Comparison of ENCODE assay signal across 10 cellular contexts in genomic region chr7:150373049-150373801, GRCh38. TPM values are rescaled to one million over a fixed set of nuclear protein-coding genes. Genes with fewer than 3 reads are reported as not detected.
A peak's percentile ranks its signal among the peaks of the same experiment; 100 is the strongest.
DNase-seq lines count a peak whose midpoint lies in the region; ATAC-seq and FAIRE-seq lines count a peak whose summit lies in the region.
"Had no signal": no experiment of that assay in that cellular context is flagged by ENCODE, and none has a peak within 500 bp of the region (broad histone marks: within the 10 kb centered on the region; RNA-seq: fewer than 3 reads in every experiment).

No MANE protein-coding gene starts in this region.

- H3K9me3 Mint-ChIP-seq in activated T-cell treated with anti-CD3 and anti-CD28 coated beads, Interleukin-2, amount 50 U/mL, for 24 hours = no peaks in the 10 kb centered on the region
- no peaks in the 10 kb centered on the region for H3K9me3 Mint-ChIP-seq in activated T-cell treated with anti-CD3 and anti-CD28 coated beads, Interleukin-2, amount 50 U/mL, for 72 hours
- no peaks in the 10 kb centered on the region for H3K9me3 Mint-ChIP-seq in stimulated activated naive B cell treated with anti-CD40 and anti-IgM and Interleukin-4, amounts not matched to agents 10 μg/mL and 1 μg/mL and 100 μg/mL, for 72 hours

- ATAC-seq in activated T-cell treated with anti-CD3 and anti-CD28 coated beads, Interleukin-2, amount 50 U/mL, for 72 hours (replicated peaks in 1 of 2) = no peak
- no peak for ATAC-seq in right cardiac atrium
- ATAC-seq in stimulated activated naive B cell treated with anti-CD40 and anti-IgM and Interleukin-4, amounts not matched to agents 10 μg/mL and 1 μg/mL and 100 μg/mL, for 72 hours (replicated peaks) = no peak
- no peak for ATAC-seq in GM18519 (IDR thresholded peaks at IDR 0.05; ENCODE audit: low FRiP score, unreplicated experiment)
- ATAC-seq in HG03159 (IDR thresholded peaks at IDR 0.05; ENCODE audit: unreplicated experiment) = no peak

- intact Hi-C loops in right cardiac atrium (cut with DNase I) = no loop called here

- H3K27me3 ChIP-seq in right cardiac atrium (ENCODE audit: control insufficient read depth, insufficient read depth) = no peaks in the 10 kb centered on the region

- no peak overlapping the region for H3K4me3 Mint-ChIP-seq in activated T-cell treated with anti-CD3 and anti-CD28 coated beads, Interleukin-2, amount 50 U/mL, for 24 hours
- H3K4me3 Mint-ChIP-seq in activated T-cell treated with anti-CD3 and anti-CD28 coated beads, Interleukin-2, amount 50 U/mL, for 72 hours = no peak overlapping the region
- peak overlapping the region; percentile 69 to 85 for H3K4me3 Mint-ChIP-seq in stimulated activated naive B cell treated with anti-CD40 and anti-IgM and Interleukin-4, amounts not matched to agents 10 μg/mL and 1 μg/mL and 100 μg/mL, for 72 hours

- no peaks in the 10 kb centered on the region for H3K27me3 Mint-ChIP-seq in activated T-cell treated with anti-CD3 and anti-CD28 coated beads, Interleukin-2, amount 50 U/mL, for 24 hours
- no peaks in the 10 kb centered on the region for H3K27me3 Mint-ChIP-seq in activated T-cell treated with anti-CD3 and anti-CD28 coated beads, Interleukin-2, amount 50 U/mL, for 72 hours (ENCODE audit: low read depth)
- no peaks in the 10 kb centered on the region for H3K27me3 Mint-ChIP-seq in stimulated activated naive B cell treated with anti-CD40 and anti-IgM and Interleukin-4, amounts not matched to agents 10 μg/mL and 1 μg/mL and 100 μg/mL, for 72 hours

- H3K36me3 Mint-ChIP-seq in activated T-cell treated with anti-CD3 and anti-CD28 coated beads, Interleukin-2, amount 50 U/mL, for 24 hours (ENCODE audit: low read depth) = peaks cover 50% of the 10 kb centered on the region
- H3K36me3 Mint-ChIP-seq in activated T-cell treated with anti-CD3 and anti-CD28 coated beads, Interleukin-2, amount 50 U/mL, for 72 hours (ENCODE audit: insufficient read depth in 2 of 2) = no peaks in the 10 kb centered on the region
- H3K36me3 Mint-ChIP-seq in stimulated activated naive B cell treated with anti-CD40 and anti-IgM and Interleukin-4, amounts not matched to agents 10 μg/mL and 1 μg/mL and 100 μg/mL, for 72 hours = peaks cover 53 to 61% of the 10 kb centered on the region in 2 donors

- FAIRE-seq in HTR-8/SVneo (lab: Jason Lieb, UNC) = no peak
- FAIRE-seq: GM12892 had no signal

- peaks cover 61% of the 10 kb centered on the region for H3K4me1 Mint-ChIP-seq in activated T-cell treated with anti-CD3 and anti-CD28 coated beads, Interleukin-2, amount 50 U/mL, for 24 hours (ENCODE audit: low read depth)
- H3K4me1 Mint-ChIP-seq in activated T-cell treated with anti-CD3 and anti-CD28 coated beads, Interleukin-2, amount 50 U/mL, for 72 hours (ENCODE audit: low read depth) = peaks cover 59% of the 10 kb centered on the region
- H3K4me1 Mint-ChIP-seq in stimulated activated naive B cell treated with anti-CD40 and anti-IgM and Interleukin-4, amounts not matched to agents 10 μg/mL and 1 μg/mL and 100 μg/mL, for 72 hours = peaks cover 57 to 76% of the 10 kb centered on the region in 2 donors

- DNase-seq in activated T-cell treated with anti-CD3 and anti-CD28 coated beads, Interleukin-2, amount 50 U/mL, for 24 hours = no peak
- DNase-seq in activated T-cell treated with anti-CD3 and anti-CD28 coated beads, Interleukin-2, amount 50 U/mL, for 72 hours = no peak
- DNase-seq in RPMI8226 = peak; percentile 95
- peak in 1 of 3 donors; percentile 48 for DNase-seq in right cardiac atrium
- no peak for DNase-seq in stimulated activated naive B cell treated with anti-CD40 and anti-IgM and Interleukin-4, amounts not matched to agents 10 μg/mL and 1 μg/mL and 100 μg/mL, for 72 hours
- no peak for DNase-seq in HTR-8/SVneo (ENCODE audit: insufficient read length, low spot score)
- DNase-seq: anterior cingulate cortex had no signal

- H3K4me1 ChIP-seq in right cardiac atrium (ENCODE audit: control insufficient read depth, insufficient read depth, low read length) = peaks cover 7% of the 10 kb centered on the region

- H3K4me3 ChIP-seq in right cardiac atrium (ENCODE audit: low read length) = no peak overlapping the region

- peak overlapping the region; percentile 14 for H3K27ac ChIP-seq in right cardiac atrium (ENCODE audit: low read length)

- no peaks in the 10 kb centered on the region for H3K9me3 ChIP-seq in right cardiac atrium (ENCODE audit: control insufficient read depth, low read length)

- WGBS in right cardiac atrium = 70% methylated on average over 21 of the region's 21 CpGs

- H3K27ac Mint-ChIP-seq in activated T-cell treated with anti-CD3 and anti-CD28 coated beads, Interleukin-2, amount 50 U/mL, for 24 hours = peak overlapping the region; percentile 83
- no peak overlapping the region for H3K27ac Mint-ChIP-seq in activated T-cell treated with anti-CD3 and anti-CD28 coated beads, Interleukin-2, amount 50 U/mL, for 72 hours
- peak overlapping the region; percentile 88 for H3K27ac Mint-ChIP-seq in stimulated activated naive B cell treated with anti-CD40 and anti-IgM and Interleukin-4, amounts not matched to agents 10 μg/mL and 1 μg/mL and 100 μg/mL, for 72 hours

RNA-seq across cellular contexts. Expression of gene REPIN1, which starts 4.6 kb away (rescaled TPM):
- total RNA-seq in activated T-cell treated with anti-CD3 and anti-CD28 coated beads, Interleukin-2, amount 50 U/mL, for 72 hours = 10 to 100 TPM; 53.6 to 73.7 TPM
- total RNA-seq in right cardiac atrium = 100 to 1,000 TPM in 3 of 4 donors, 10 to 100 TPM in 1; 98.2 to 116 (median 107) TPM
- polyA plus RNA-seq in right cardiac atrium = 70.6 TPM

RNA-seq across cellular contexts. Expression of gene ZNF775, which starts 5.9 kb away (rescaled TPM):
- 1 to 10 TPM; 6.5 to 8.2 TPM for total RNA-seq in activated T-cell treated with anti-CD3 and anti-CD28 coated beads, Interleukin-2, amount 50 U/mL, for 72 hours
- 1 to 10 TPM; 5.1 to 6.5 (median 5.8) TPM for total RNA-seq in right cardiac atrium
- 4.5 TPM for polyA plus RNA-seq in right cardiac atrium

RNA-seq across cellular contexts. Expression of gene RARRES2, which starts 31.8 kb away (rescaled TPM):
- total RNA-seq in activated T-cell treated with anti-CD3 and anti-CD28 coated beads, Interleukin-2, amount 50 U/mL, for 72 hours = not detected
- total RNA-seq in right cardiac atrium = 100 to 1,000 TPM; 111 to 195 (median 174) TPM
- 193 TPM for polyA plus RNA-seq in right cardiac atrium

RNA-seq across cellular contexts. Expression of gene ACTR3C, which starts 49.9 kb away (rescaled TPM):
- total RNA-seq in activated T-cell treated with anti-CD3 and anti-CD28 coated beads, Interleukin-2, amount 50 U/mL, for 72 hours = 10 to 100 TPM in 1 of 2 donors, 1 to 10 TPM in 1; 6.3 to 13.0 TPM
- 1 to 10 TPM; 4.5 to 7.4 (median 5.5) TPM for total RNA-seq in right cardiac atrium
- 4.2 TPM for polyA plus RNA-seq in right cardiac atrium

RNA-seq across cellular contexts. Expression of gene LRRC61, which starts 50.1 kb away (rescaled TPM):
- total RNA-seq in activated T-cell treated with anti-CD3 and anti-CD28 coated beads, Interleukin-2, amount 50 U/mL, for 72 hours = 10 to 100 TPM; 37.1 to 37.3 TPM
- 1 to 10 TPM; 5.7 to 8.0 (median 6.2) TPM for total RNA-seq in right cardiac atrium
- polyA plus RNA-seq in right cardiac atrium = 4.4 TPM

Comparison
In these comparisons a context has a peak if more than half of its experiments do, and no peak if none do; other contexts are left out.
1. H3K4me3 Mint-ChIP-seq: peak in stimulated activated naive B cell treated with anti-CD40 and anti-IgM and Interleukin-4, amounts not matched to agents 10 μg/mL and 1 μg/mL and 100 μg/mL, for 72 hours (2 of 2); none in activated T-cell treated with anti-CD3 and anti-CD28 coated beads, Interleukin-2, amount 50 U/mL, for 24 hours (single experiment) and activated T-cell treated with anti-CD3 and anti-CD28 coated beads, Interleukin-2, amount 50 U/mL, for 72 hours (0 of 2).
2. RNA of gene RARRES2, which starts 31.8 kb away (total RNA-seq): 111 to 195 TPM in right cardiac atrium; not detected in activated T-cell treated with anti-CD3 and anti-CD28 coated beads, Interleukin-2, amount 50 U/mL, for 72 hours; every median in the first group is over 100 times any median in the second.